1 cellular context compared by ENCODE assay signal in genomic region chr3:13251166-13251892, GRCh38.
TF ChIP-seq lines count a peak whose summit lies in the region.

No MANE protein-coding gene starts in this region.

TF ChIP-seq in liver, 16 proteins besides CTCF, POLR2A, EP300 and RAD21 (continued from another document):
- TF ChIP-seq, protein P1, sequence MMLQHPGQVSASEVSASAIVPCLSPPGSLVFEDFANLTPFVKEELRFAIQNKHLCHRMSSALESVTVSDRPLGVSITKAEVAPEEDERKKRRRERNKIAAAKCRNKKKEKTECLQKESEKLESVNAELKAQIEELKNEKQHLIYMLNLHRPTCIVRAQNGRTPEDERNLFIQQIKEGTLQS (IDR thresholded peaks at IDR 0.05), result no peak
